Comparison of ENCODE assay signal across 1 cellular context in the genomic region with DNA sequence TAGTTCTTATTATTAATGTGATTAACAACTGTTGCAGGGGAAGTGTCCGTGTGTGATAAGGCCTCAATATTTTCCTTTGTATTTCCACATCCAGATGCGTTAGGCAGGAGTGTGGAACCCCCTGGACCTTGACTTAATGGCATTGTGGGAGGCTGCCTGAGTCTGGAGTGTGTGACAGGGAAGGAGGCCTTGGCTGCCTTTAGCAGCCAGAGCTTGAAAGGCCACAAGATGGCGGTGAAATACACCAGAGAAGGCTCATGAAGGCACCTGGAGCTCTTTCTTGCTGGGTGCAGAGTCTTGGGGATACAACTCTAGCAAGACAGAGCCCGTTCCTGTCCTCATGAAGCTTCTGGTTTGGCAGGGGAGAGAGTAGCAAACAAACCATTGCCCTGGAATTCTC.
A peak's percentile ranks its signal among the peaks of the same experiment; 100 is the strongest.
TF ChIP-seq lines count a peak whose summit lies in the region.

No MANE protein-coding gene starts in this region.

TF ChIP-seq in K562, 482 proteins besides CTCF, POLR2A, EP300 and RAD21:
- no peak for TF ChIP-seq ZNF124 (CRISPR knock-in tag; IDR thresholded peaks at IDR 0.05)
- TF ChIP-seq SMC3 (conservative IDR thresholded peaks at IDR 0.05; ENCODE audit: insufficient read depth, low read depth, low read length), result 0 out of 2 replicates have a peak, but pooled peaks have one; percentile 15
- TF ChIP-seq NCOA2 (IDR thresholded peaks at IDR 0.05; ENCODE audit: partially characterized antibody in 2 of 2), result no peak
- TF ChIP-seq ZNF316 (IDR thresholded peaks at IDR 0.05), result peak; percentile 25; the same call in 1 of the 2 replicates
- TF ChIP-seq, protein P1, sequence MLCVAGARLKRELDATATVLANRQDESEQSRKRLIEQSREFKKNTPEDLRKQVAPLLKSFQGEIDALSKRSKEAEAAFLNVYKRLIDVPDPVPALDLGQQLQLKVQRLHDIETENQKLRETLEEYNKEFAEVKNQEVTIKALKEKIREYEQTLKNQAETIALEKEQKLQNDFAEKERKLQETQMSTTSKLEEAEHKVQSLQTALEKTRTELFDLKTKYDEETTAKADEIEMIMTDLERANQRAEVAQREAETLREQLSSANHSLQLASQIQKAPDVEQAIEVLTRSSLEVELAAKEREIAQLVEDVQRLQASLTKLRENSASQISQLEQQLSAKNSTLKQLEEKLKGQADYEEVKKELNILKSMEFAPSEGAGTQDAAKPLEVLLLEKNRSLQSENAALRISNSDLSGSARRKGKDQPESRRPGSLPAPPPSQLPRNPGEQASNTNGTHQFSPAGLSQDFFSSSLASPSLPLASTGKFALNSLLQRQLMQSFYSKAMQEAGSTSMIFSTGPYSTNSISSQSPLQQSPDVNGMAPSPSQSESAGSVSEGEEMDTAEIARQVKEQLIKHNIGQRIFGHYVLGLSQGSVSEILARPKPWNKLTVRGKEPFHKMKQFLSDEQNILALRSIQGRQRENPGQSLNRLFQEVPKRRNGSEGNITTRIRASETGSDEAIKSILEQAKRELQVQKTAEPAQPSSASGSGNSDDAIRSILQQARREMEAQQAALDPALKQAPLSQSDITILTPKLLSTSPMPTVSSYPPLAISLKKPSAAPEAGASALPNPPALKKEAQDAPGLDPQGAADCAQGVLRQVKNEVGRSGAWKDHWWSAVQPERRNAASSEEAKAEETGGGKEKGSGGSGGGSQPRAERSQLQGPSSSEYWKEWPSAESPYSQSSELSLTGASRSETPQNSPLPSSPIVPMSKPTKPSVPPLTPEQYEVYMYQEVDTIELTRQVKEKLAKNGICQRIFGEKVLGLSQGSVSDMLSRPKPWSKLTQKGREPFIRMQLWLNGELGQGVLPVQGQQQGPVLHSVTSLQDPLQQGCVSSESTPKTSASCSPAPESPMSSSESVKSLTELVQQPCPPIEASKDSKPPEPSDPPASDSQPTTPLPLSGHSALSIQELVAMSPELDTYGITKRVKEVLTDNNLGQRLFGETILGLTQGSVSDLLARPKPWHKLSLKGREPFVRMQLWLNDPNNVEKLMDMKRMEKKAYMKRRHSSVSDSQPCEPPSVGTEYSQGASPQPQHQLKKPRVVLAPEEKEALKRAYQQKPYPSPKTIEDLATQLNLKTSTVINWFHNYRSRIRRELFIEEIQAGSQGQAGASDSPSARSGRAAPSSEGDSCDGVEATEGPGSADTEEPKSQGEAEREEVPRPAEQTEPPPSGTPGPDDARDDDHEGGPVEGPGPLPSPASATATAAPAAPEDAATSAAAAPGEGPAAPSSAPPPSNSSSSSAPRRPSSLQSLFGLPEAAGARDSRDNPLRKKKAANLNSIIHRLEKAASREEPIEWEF (CRISPR knock-in tag; IDR thresholded peaks at IDR 0.05), result no peak
